8 cellular contexts compared by ENCODE assay signal in the genomic region with DNA sequence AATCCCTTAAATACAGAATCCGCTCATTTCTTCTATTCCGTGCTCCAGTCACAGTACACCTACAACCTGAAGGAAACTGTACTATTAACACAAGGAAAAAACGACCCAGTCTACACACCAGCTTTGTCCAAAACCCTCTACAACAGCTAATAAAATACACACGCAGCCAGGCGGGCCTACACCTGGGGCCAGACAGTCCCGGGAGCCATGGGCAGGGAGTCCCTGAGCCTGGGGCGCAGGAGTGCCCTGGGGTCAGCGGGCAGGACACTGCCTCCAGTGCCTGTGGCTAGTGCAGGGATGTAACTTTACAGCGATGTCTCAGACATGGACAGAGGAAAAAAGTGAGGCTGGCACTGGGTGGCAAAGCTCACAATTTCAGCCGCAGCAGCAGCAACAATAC. TPM values are rescaled to one million over a fixed set of nuclear protein-coding genes. Genes with fewer than 3 reads are reported as not detected.
DNase-seq lines count a peak whose midpoint lies in the region; TF ChIP-seq lines count a peak whose summit lies in the region.

No MANE protein-coding gene starts in this region.

- intact Hi-C loops in A673 (cut with micrococcal nuclease; ENCODE audit: unreplicated experiment) = no loop called here
- intact Hi-C loops in activated T-helper 1 cell treated with anti-CD3 and anti-CD28 coated beads, Interleukin-12 subunit alpha, Interleukin-12 subunit beta, Interleukin-2, Interleukin-4 antibody, amounts not matched to agents 30 ng/mL and 10 ng/mL and 1 ng/mL, durations not matched to agents 14 hours and 24 hours and 36 hours (cut with micrococcal nuclease) = no loop called here

- CTCF ChIA-PET in A673 (lab: Charles Lee) = interaction anchor here (0.6 to 0.9 kb wide), 4 partner anchors 14 to 609 kb away, joined by 3 to 6 read pairs (median 4); no protein-coding TSS in a partner anchor

- H3K27ac ChIP-seq in A673 (ENCODE audit: low read depth, low read length, poor library complexity, severe bottlenecking) = no peak overlapping the region

- H3K36me3 ChIP-seq in A673 (ENCODE audit: insufficient read depth, low read length, poor library complexity, severe bottlenecking) = peaks cover 3% of the 10 kb centered on the region
- no peaks in the 10 kb centered on the region; the same call in 1 of the 2 replicates for H3K36me3 ChIP-seq in H7 (replicated peaks; ENCODE audit: control insufficient read depth, insufficient read depth, low read length)
- H3K36me3 ChIP-seq in kidney epithelial cell (ENCODE audit: control insufficient read depth, insufficient read depth, low read length) = no peaks in the 10 kb centered on the region

- H3K27me3 ChIP-seq in A673 (replicated peaks; ENCODE audit: insufficient read depth, low read depth, low read length, poor library complexity) (no peaks in the 10 kb centered on the region), H7 (ENCODE audit: control insufficient read depth, insufficient read depth, low read length) (no peaks in the 10 kb centered on the region), kidney epithelial cell (ENCODE audit: control insufficient read depth, insufficient read depth, low read length) (no peaks in the 10 kb centered on the region)

- H3K27me3 Mint-ChIP-seq in activated T-helper 1 cell treated with anti-CD3 and anti-CD28 coated beads, Interleukin-12 subunit alpha, Interleukin-12 subunit beta, Interleukin-2, Interleukin-4 antibody, amounts not matched to agents 30 ng/mL and 10 ng/mL and 1 ng/mL, durations not matched to agents 14 hours and 24 hours and 36 hours (ENCODE audit: insufficient read depth) = no peaks in the 10 kb centered on the region

- H3K36me3 Mint-ChIP-seq in activated T-helper 1 cell treated with anti-CD3 and anti-CD28 coated beads, Interleukin-12 subunit alpha, Interleukin-12 subunit beta, Interleukin-2, Interleukin-4 antibody, amounts not matched to agents 30 ng/mL and 10 ng/mL and 1 ng/mL, durations not matched to agents 14 hours and 24 hours and 36 hours (ENCODE audit: low read depth) = peaks cover 8% of the 10 kb centered on the region

- DNase-seq in A673 (ENCODE audit: low spot score) = no peak
- no peak for DNase-seq in H7
- DNase-seq in activated T-helper 1 cell treated with anti-CD3 and anti-CD28 coated beads, Interleukin-12 subunit alpha, Interleukin-12 subunit beta, Interleukin-2, Interleukin-4 antibody, amounts not matched to agents 30 ng/mL and 10 ng/mL and 1 ng/mL, durations not matched to agents 14 hours and 24 hours and 36 hours (ENCODE audit: low spot score) = no peak
- DNase-seq in kidney epithelial cell (ENCODE audit: low read depth) = no peak
- DNase-seq in NCI-H510A (lab: John Stamatoyannopoulos, UW) = no peak
- DNase-seq in dermis blood vessel endothelial cell = no peak
- DNase-seq in NCI-H2029 treated with DMSO at 0.1 percent for 48 hours (lab: John Stamatoyannopoulos, UW) = no peak
- DNase-seq in stimulated activated CD4-positive, alpha-beta T cell treated with anti-CD3 and anti-CD28 coated beads, Interleukin-15, amount 100 ng/mL, for 24 hours = no peak

- H3K9me3 ChIP-seq in A673 (ENCODE audit: low read depth, low read length, poor library complexity, severe bottlenecking) = no peaks in the 10 kb centered on the region

- H3K4me3 Mint-ChIP-seq in activated T-helper 1 cell treated with anti-CD3 and anti-CD28 coated beads, Interleukin-12 subunit alpha, Interleukin-12 subunit beta, Interleukin-2, Interleukin-4 antibody, amounts not matched to agents 30 ng/mL and 10 ng/mL and 1 ng/mL, durations not matched to agents 14 hours and 24 hours and 36 hours = peak overlapping the region; percentile 82

- H3K4me1 Mint-ChIP-seq in activated T-helper 1 cell treated with anti-CD3 and anti-CD28 coated beads, Interleukin-12 subunit alpha, Interleukin-12 subunit beta, Interleukin-2, Interleukin-4 antibody, amounts not matched to agents 30 ng/mL and 10 ng/mL and 1 ng/mL, durations not matched to agents 14 hours and 24 hours and 36 hours (ENCODE audit: low read depth) = peaks cover 15% of the 10 kb centered on the region

- no peak for TF ChIP-seq CTCF in A673 (conservative IDR thresholded peaks at IDR 0.05; ENCODE audit: low read depth, low read length)
- TF ChIP-seq CTCF in kidney epithelial cell (IDR thresholded peaks at IDR 0.05; ENCODE audit: insufficient read depth, low read length, poor library complexity, severe bottlenecking) = no peak

- peak overlapping the region; percentile 64 for H3K27ac Mint-ChIP-seq in activated T-helper 1 cell treated with anti-CD3 and anti-CD28 coated beads, Interleukin-12 subunit alpha, Interleukin-12 subunit beta, Interleukin-2, Interleukin-4 antibody, amounts not matched to agents 30 ng/mL and 10 ng/mL and 1 ng/mL, durations not matched to agents 14 hours and 24 hours and 36 hours

- peaks cover 16% of the 10 kb centered on the region for H3K4me1 ChIP-seq in A673 (ENCODE audit: insufficient read depth, low read length, poor library complexity, severe bottlenecking)

- no TSS peak for BruUV-seq in A673 (replicated peaks; lab: Mats Ljungman, UMichigan)

- H3K4me3 ChIP-seq in A673 (ENCODE audit: low read depth, low read length, poor library complexity, severe bottlenecking) = peak overlapping the region; percentile 90
- peak overlapping the region; percentile 59; the same call in 1 of the 2 replicates for H3K4me3 ChIP-seq in H7 (ENCODE audit: insufficient read depth, low read depth, low read length)
- peak overlapping the region; percentile 62 for H3K4me3 ChIP-seq in kidney epithelial cell (ENCODE audit: low read depth, low read length)

- POLR2A ChIA-PET in A673 (lab: Charles Lee; ENCODE audit: low non-redundant PET) = no interaction called here

- H3K9me3 Mint-ChIP-seq in activated T-helper 1 cell treated with anti-CD3 and anti-CD28 coated beads, Interleukin-12 subunit alpha, Interleukin-12 subunit beta, Interleukin-2, Interleukin-4 antibody, amounts not matched to agents 30 ng/mL and 10 ng/mL and 1 ng/mL, durations not matched to agents 14 hours and 24 hours and 36 hours = no peaks in the 10 kb centered on the region

RNA-seq across cellular contexts. Expression of a gene that starts 28.5 kb away (rescaled TPM):
- 20.9 and 32.7 TPM in 2 replicates for total RNA-seq in A673 (2021)
- 16.2 and 21.5 TPM in 2 replicates for total RNA-seq in H7 (2014; rRNA removed; shearing (Covaris generic))
- 21.4 and 22.5 TPM in 2 replicates for total RNA-seq in activated T-helper 1 cell treated with anti-CD3 and anti-CD28 coated beads, Interleukin-12 subunit alpha, Interleukin-12 subunit beta, Interleukin-2, Interleukin-4 antibody, amounts not matched to agents 30 ng/mL and 10 ng/mL and 1 ng/mL, durations not matched to agents 14 hours and 24 hours and 36 hours
- 103 and 104 TPM in 2 replicates for total RNA-seq in kidney epithelial cell
- 40.3 and 49.9 TPM in 2 replicates for total RNA-seq in dermis blood vessel endothelial cell

RNA-seq across cellular contexts. Expression of a gene that starts 28.5 kb away (rescaled TPM):
- total RNA-seq in A673 (2021) (55.0 and 57.2 TPM in 2 replicates), kidney epithelial cell (138 and 144 TPM in 2 replicates), dermis blood vessel endothelial cell (75.9 and 97.2 TPM in 2 replicates)
- 87.7 and 99.4 TPM in 2 replicates for total RNA-seq in H7 (2014; rRNA removed; shearing (Covaris generic))
- total RNA-seq in activated T-helper 1 cell treated with anti-CD3 and anti-CD28 coated beads, Interleukin-12 subunit alpha, Interleukin-12 subunit beta, Interleukin-2, Interleukin-4 antibody, amounts not matched to agents 30 ng/mL and 10 ng/mL and 1 ng/mL, durations not matched to agents 14 hours and 24 hours and 36 hours = 87.4 and 89.4 TPM in 2 replicates

RNA-seq across cellular contexts. Expression of a gene that starts 34.3 kb away (rescaled TPM):
- 86.7 and 88.5 TPM in 2 replicates for total RNA-seq in A673 (2021)
- total RNA-seq in H7 (2014; rRNA removed; shearing (Covaris generic)) = 22.0 and 24.3 TPM in 2 replicates
- total RNA-seq in activated T-helper 1 cell treated with anti-CD3 and anti-CD28 coated beads, Interleukin-12 subunit alpha, Interleukin-12 subunit beta, Interleukin-2, Interleukin-4 antibody, amounts not matched to agents 30 ng/mL and 10 ng/mL and 1 ng/mL, durations not matched to agents 14 hours and 24 hours and 36 hours = 42.7 and 46.1 TPM in 2 replicates
- 9.8 and 19.3 TPM in 2 replicates for total RNA-seq in kidney epithelial cell
- 8.2 and 14.5 TPM in 2 replicates for total RNA-seq in dermis blood vessel endothelial cell

RNA-seq across cellular contexts. Expression of a gene that starts 40.4 kb away (rescaled TPM):
- total RNA-seq in A673 (2021) (17.8 and 19.5 TPM in 2 replicates), kidney epithelial cell (25.2 and 26.6 TPM in 2 replicates), dermis blood vessel endothelial cell (13.7 and 19.7 TPM in 2 replicates)
- 30.0 and 32.8 TPM in 2 replicates for total RNA-seq in H7 (2014; rRNA removed; shearing (Covaris generic))
- 22.6 and 23.4 TPM in 2 replicates for total RNA-seq in activated T-helper 1 cell treated with anti-CD3 and anti-CD28 coated beads, Interleukin-12 subunit alpha, Interleukin-12 subunit beta, Interleukin-2, Interleukin-4 antibody, amounts not matched to agents 30 ng/mL and 10 ng/mL and 1 ng/mL, durations not matched to agents 14 hours and 24 hours and 36 hours

RNA-seq across cellular contexts. Expression of a gene that starts 46.8 kb away (rescaled TPM):
- total RNA-seq in A673 (2021) (2.0 and 3.7 TPM in 2 replicates), kidney epithelial cell (1.2 and 5.8 TPM in 2 replicates), dermis blood vessel endothelial cell (1.3 and 1.4 TPM in 2 replicates)
- total RNA-seq in H7 (2014; rRNA removed; shearing (Covaris generic)) = 2.6 and 5.7 TPM in 2 replicates
- total RNA-seq in activated T-helper 1 cell treated with anti-CD3 and anti-CD28 coated beads, Interleukin-12 subunit alpha, Interleukin-12 subunit beta, Interleukin-2, Interleukin-4 antibody, amounts not matched to agents 30 ng/mL and 10 ng/mL and 1 ng/mL, durations not matched to agents 14 hours and 24 hours and 36 hours = 0.07 and 0.18 TPM in 2 replicates
